ENCODE assay signal across 15 cellular contexts in the genomic region with DNA sequence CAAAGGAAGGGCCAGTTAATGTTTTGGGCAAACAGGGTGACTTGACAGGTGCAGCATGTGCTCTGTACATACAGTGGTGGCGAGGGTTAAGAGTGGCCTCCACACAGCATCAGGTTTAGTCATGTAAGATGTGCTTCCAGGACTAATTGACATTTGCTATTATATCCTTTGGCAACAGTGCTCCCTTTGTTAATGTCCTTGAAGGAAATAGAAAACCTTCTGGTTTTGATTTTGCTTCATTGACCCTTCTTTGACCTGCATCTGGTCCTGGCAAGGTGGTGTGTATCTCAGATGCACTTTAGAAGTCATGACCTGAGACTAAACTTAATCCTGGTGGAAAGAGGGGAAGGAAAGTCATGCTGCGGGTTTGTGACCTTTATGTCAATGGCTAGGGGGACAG.
A peak's percentile ranks its signal among the peaks of the same experiment; 100 is the strongest.
DNase-seq lines count a peak whose midpoint lies in the region; TF ChIP-seq lines count a peak whose summit lies in the region.
"Had no signal": no experiment of that assay in that cellular context is flagged by ENCODE, and none has a peak within 500 bp of the region (broad histone marks: within the 10 kb centered on the region; RNA-seq: fewer than 3 reads in every experiment).

No MANE protein-coding gene starts in this region.

- H3K36me3 Mint-ChIP-seq in nephron (ENCODE audit: low read depth) = no peaks in the 10 kb centered on the region
- H3K36me3 Mint-ChIP-seq: CD8-positive, alpha-beta memory T cell; naive B cell had no signal

- H2BK15ac ChIP-seq in mesendoderm (replicated peaks; ENCODE audit: low read depth) = no peak overlapping the region

- H3K27me3 ChIP-seq in mesendoderm (ENCODE audit: insufficient read depth, low read length, poor library complexity) = no peaks in the 10 kb centered on the region
- H3K27me3 ChIP-seq: dorsolateral prefrontal cortex, hepatocyte had no signal

- H2BK5ac ChIP-seq in mesendoderm (ENCODE audit: low read length) = no peak overlapping the region

- H3K79me2 ChIP-seq in mesendoderm (ENCODE audit: control insufficient read depth, insufficient read depth, low read length) = no peaks in the 10 kb centered on the region
- H3K79me2 ChIP-seq: hepatocyte had no signal

- no peak for TF ChIP-seq CTCF in nephron (IDR thresholded peaks at IDR 0.05; ENCODE audit: unreplicated experiment in 3 of 3)
- no peak for TF ChIP-seq CTCF in GM13977 (IDR thresholded peaks at IDR 0.05; ENCODE audit: extremely low read depth, insufficient read depth, missing control alignments)

- H4K5ac ChIP-seq in mesendoderm (ENCODE audit: low read length) = no peak overlapping the region

- no peak overlapping the region for H3K9ac ChIP-seq in mesendoderm (ENCODE audit: low read length)

- H2AK5ac ChIP-seq in mesendoderm (ENCODE audit: low read length) = no peak overlapping the region

- in situ Hi-C loops in GM13977 (cut with MboI; ENCODE audit: low pct_unique_long_range_greater_than_20kb, low sequenced_read_pairs, unreplicated experiment) = no loop called here

- no peak overlapping the region for H3K4me3 ChIP-seq in mesendoderm (ENCODE audit: low read length)
- H3K4me3 ChIP-seq: hepatocyte had no signal

- no peak overlapping the region for H3K23ac ChIP-seq in mesendoderm (ENCODE audit: low read length)

- no peak overlapping the region for H2BK120ac ChIP-seq in mesendoderm (ENCODE audit: low read depth, low read length)

- no peaks in the 10 kb centered on the region for H3K36me3 ChIP-seq in mesendoderm (ENCODE audit: control insufficient read depth, insufficient read depth, low read length)

- H3K4me1 Mint-ChIP-seq in nephron = peaks cover 21% of the 10 kb centered on the region
- H3K4me1 Mint-ChIP-seq: CD8-positive, alpha-beta memory T cell; naive B cell had no signal

- no peak overlapping the region for H4K8ac ChIP-seq in mesendoderm (ENCODE audit: low read depth, low read length)

- H3K18ac ChIP-seq in mesendoderm (ENCODE audit: low read length) = no peak overlapping the region

- no peak overlapping the region for H3K27ac ChIP-seq in mesendoderm (ENCODE audit: low read depth, low read length)
- H3K27ac ChIP-seq: dorsolateral prefrontal cortex, hepatocyte, HL-60 had no signal

- H3K9me3 Mint-ChIP-seq in nephron = no peaks in the 10 kb centered on the region
- H3K9me3 Mint-ChIP-seq: CD8-positive, alpha-beta memory T cell had no signal

- H3K4ac ChIP-seq in mesendoderm (ENCODE audit: low read depth, low read length) = no peak overlapping the region

- H3K27me3 Mint-ChIP-seq in nephron (ENCODE audit: low read depth) = no peaks in the 10 kb centered on the region

- H3K56ac ChIP-seq in mesendoderm (ENCODE audit: low read length) = no peak overlapping the region

- H3K79me1 ChIP-seq in mesendoderm (ENCODE audit: low read length) = no peaks in the 10 kb centered on the region

- H3K4me2 ChIP-seq in mesendoderm (ENCODE audit: low read length) = no peak overlapping the region
- H3K4me2 ChIP-seq: hepatocyte had no signal

- H3K4me3 Mint-ChIP-seq in nephron = no peak overlapping the region
- H3K4me3 Mint-ChIP-seq: CD8-positive, alpha-beta memory T cell; naive B cell had no signal

- H3K27ac Mint-ChIP-seq in nephron = peak overlapping the region; percentile 18 to 52 (median 49)
- H3K27ac Mint-ChIP-seq: naive B cell had no signal

- H3K4me1 ChIP-seq in mesendoderm (ENCODE audit: control insufficient read depth, low read depth, low read length) = no peaks in the 10 kb centered on the region

- peak; percentile 18 for DNase-seq in NCI-H1436 (lab: John Stamatoyannopoulos, UW)
- no peak for DNase-seq in NCI-H1436 treated with DMSO at 0.1 percent for 48 hours (lab: John Stamatoyannopoulos, UW)
- peak in 2 of 3 experiments; percentile 56 to 89 for DNase-seq in NCI-H1417 (lab: John Stamatoyannopoulos, UW)
- DNase-seq in RPMI7951 (ENCODE audit: low read depth) = peak; percentile 73
- DNase-seq in GM13977 (ENCODE audit: low spot score) = no peak
- DNase-seq in mesendoderm = no peak
- no peak for DNase-seq in HuH-7.5 (ENCODE audit: low spot score)
- DNase-seq: activated CD4-positive, CD25-positive, alpha-beta regulatory T cell; CD8-positive, alpha-beta memory T cell; GF-D8; naive B cell had no signal

- no CpG with 5 or more reads among the region's 2 CpGs for WGBS in mesendoderm (ENCODE audit: extremely low coverage, insufficient coverage, low lambda C conversion rate)

Comparison
In these comparisons a context has a peak if more than half of its experiments do, and no peak if none do; other contexts are left out.
1. DNase-seq: peak in NCI-H1436 (single experiment), NCI-H1417 (2 of 3) and RPMI7951 (single experiment); none in NCI-H1436 treated with DMSO at 0.1 percent for 48 hours (single experiment), GM13977 (single experiment), mesendoderm (single experiment) and HuH-7.5 (single experiment).